In genomic region chr11:43649501-43649900, GRCh38 we compare ENCODE assay signal across 14 cellular contexts.
"Had no signal": no experiment of that assay in that cellular context is flagged by ENCODE, and none has a peak within 500 bp of the region (broad histone marks: within the 10 kb centered on the region; RNA-seq: fewer than 3 reads in every experiment).

No MANE protein-coding gene starts in this region.

- ATAC-seq: activated CD4-positive, CD25-positive, alpha-beta regulatory T cell treated with anti-CD3 and anti-CD28 coated beads, Interleukin-2, amount 50 U/mL, for 24 hours; body of pancreas; left ventricle myocardium superior; natural killer cell treated with Interleukin-12 subunit alpha and Interleukin-12 subunit beta and Interleukin-15 and Interleukin-18, amount 100 ng/mL, for 72 hours; stimulated activated effector memory CD8-positive, alpha-beta T cell treated with anti-CD3 and anti-CD28 coated beads, Interleukin-12 subunit alpha, Interleukin-12 subunit beta, amount 100 ng/mL, for 72 hours had no signal

- H3K36me3 ChIP-seq: thyroid gland had no signal

- DNase-seq: activated CD4-positive, alpha-beta T cell treated with anti-CD3 and anti-CD28 coated beads, Interleukin-2, amount 50 U/mL, for 1 hour; activated CD8-positive, alpha-beta memory T cell treated with anti-CD3 and anti-CD28 coated beads for 24 hours; activated gamma-delta T cell treated with Interleukin-2 at 50 U/mL for 16 hours; amniotic stem cell; body of pancreas; caudate nucleus; kidney; left ventricle myocardium superior; thyroid gland had no signal

- H2AFZ ChIP-seq: hepatocyte had no signal

- H3K4me3 ChIP-seq: body of pancreas, esophagus muscularis mucosa, hepatocyte, thyroid gland had no signal

- H3K9me3 ChIP-seq: body of pancreas, esophagus muscularis mucosa, thyroid gland had no signal

- H3K27ac ChIP-seq: body of pancreas, esophagus muscularis mucosa, hepatocyte, thyroid gland had no signal

- H3K4me2 ChIP-seq: hepatocyte had no signal

- H3K27me3 ChIP-seq: body of pancreas, esophagus muscularis mucosa, hepatocyte, thyroid gland had no signal
